ENCODE assay signal across 19 cellular contexts in genomic region chr5:31908396-31908795, GRCh38.
DNase-seq lines count a peak whose midpoint lies in the region; ATAC-seq, FAIRE-seq and TF ChIP-seq lines count a peak whose summit lies in the region.
"Had no signal": no experiment of that assay in that cellular context is flagged by ENCODE, and none has a peak within 500 bp of the region (broad histone marks: within the 10 kb centered on the region; RNA-seq: fewer than 3 reads in every experiment).

No MANE protein-coding gene starts in this region.

- no peaks in the 10 kb centered on the region for H3K9me3 Mint-ChIP-seq in activated T-cell treated with anti-CD3 and anti-CD28 coated beads, Interleukin-2, amount 50 U/mL, for 24 hours
- H3K9me3 Mint-ChIP-seq in CD8-positive, alpha-beta T cell = no peaks in the 10 kb centered on the region
- peaks cover 0 to 3% (median 0%) of the 10 kb centered on the region in 11 donors for H3K9me3 Mint-ChIP-seq in naive thymus-derived CD4-positive, alpha-beta T cell

- no peak overlapping the region for H3K4me3 Mint-ChIP-seq in activated T-cell treated with anti-CD3 and anti-CD28 coated beads, Interleukin-2, amount 50 U/mL, for 24 hours
- H3K4me3 Mint-ChIP-seq in CD8-positive, alpha-beta T cell = no peak overlapping the region
- H3K4me3 Mint-ChIP-seq in naive thymus-derived CD4-positive, alpha-beta T cell = peak overlapping the region in 7 of 10 donors; percentile 3 to 64 (median 60)
- H3K4me3 Mint-ChIP-seq: CD14-positive monocyte; CD8-positive, alpha-beta memory T cell had no signal

- TF ChIP-seq CTCF in CD8-positive, alpha-beta T cell (IDR thresholded peaks at IDR 0.05) = no peak

- no peaks in the 10 kb centered on the region for H3K27me3 ChIP-seq in CD8-positive, alpha-beta T cell (ENCODE audit: insufficient read depth, low read length)
- no peaks in the 10 kb centered on the region for H3K27me3 ChIP-seq in naive thymus-derived CD4-positive, alpha-beta T cell (ENCODE audit: control insufficient read depth in 2 of 2, insufficient read depth in 2 of 2, low read length in 2 of 2)
- H3K27me3 ChIP-seq: BLaER1 had no signal

- H3K4me3 ChIP-seq in CD8-positive, alpha-beta T cell (ENCODE audit: low read depth, low read length) = no peak overlapping the region
- no peak overlapping the region for H3K4me3 ChIP-seq in naive thymus-derived CD4-positive, alpha-beta T cell (ENCODE audit: low read length)
- H3K4me3 ChIP-seq: BLaER1, GM23248 had no signal

- CTCF ChIA-PET in CD8-positive, alpha-beta T cell (lab: Charles Lee) = interaction anchor here (1.4 kb wide), 1 partner anchor 12 kb away, joined by 3 read pairs; no protein-coding TSS in a partner anchor
- CTCF ChIA-PET in naive thymus-derived CD4-positive, alpha-beta T cell (lab: Charles Lee) = no interaction called here

- intact Hi-C loops in CD8-positive, alpha-beta T cell (cut with DNase I, micrococcal nuclease) = no loop called here
- intact Hi-C loops in naive thymus-derived CD4-positive, alpha-beta T cell (cut with micrococcal nuclease) = loop anchor here in 1 of 2 donors (5.0 kb wide), 1 partner anchor 41 kb away; no protein-coding TSS in a partner anchor

- peak overlapping the region; percentile 10 for H3K27ac Mint-ChIP-seq in activated T-cell treated with anti-CD3 and anti-CD28 coated beads, Interleukin-2, amount 50 U/mL, for 24 hours
- H3K27ac Mint-ChIP-seq in CD8-positive, alpha-beta T cell = peak overlapping the region; percentile 3
- H3K27ac Mint-ChIP-seq in naive thymus-derived CD4-positive, alpha-beta T cell = peak overlapping the region in 5 of 9 donors; percentile 53 to 83 (median 78)
- H3K27ac Mint-ChIP-seq: CD14-positive monocyte; CD8-positive, alpha-beta memory T cell had no signal

- peak; percentile 65 for FAIRE-seq in urothelium cell line (lab: Jason Lieb, UNC)
- FAIRE-seq: GM12892, GM18507 had no signal

- H3K36me3 ChIP-seq in CD8-positive, alpha-beta T cell (ENCODE audit: insufficient read depth, low read length) = no peaks in the 10 kb centered on the region
- H3K36me3 ChIP-seq in naive thymus-derived CD4-positive, alpha-beta T cell (ENCODE audit: control insufficient read depth in 2 of 3, insufficient read depth in 3 of 3, low read length in 3 of 3) = no peaks in the 10 kb centered on the region
- H3K36me3 ChIP-seq: BLaER1 had no signal

- POLR2A ChIA-PET in CD8-positive, alpha-beta T cell (lab: Charles Lee) = no interaction called here
- POLR2A ChIA-PET in naive thymus-derived CD4-positive, alpha-beta T cell (lab: Charles Lee) = no interaction called here

- no peaks in the 10 kb centered on the region for H3K9me3 ChIP-seq in CD8-positive, alpha-beta T cell (ENCODE audit: low read length)
- H3K9me3 ChIP-seq in naive thymus-derived CD4-positive, alpha-beta T cell (ENCODE audit: control insufficient read depth in 2 of 3, low read length in 3 of 3) = no peaks in the 10 kb centered on the region
- H3K9me3 ChIP-seq: BLaER1 had no signal

- no peaks in the 10 kb centered on the region for H3K36me3 Mint-ChIP-seq in activated T-cell treated with anti-CD3 and anti-CD28 coated beads, Interleukin-2, amount 50 U/mL, for 24 hours (ENCODE audit: low read depth)
- no peaks in the 10 kb centered on the region for H3K36me3 Mint-ChIP-seq in CD8-positive, alpha-beta T cell
- H3K36me3 Mint-ChIP-seq in naive thymus-derived CD4-positive, alpha-beta T cell = no peaks in the 10 kb centered on the region
- H3K36me3 Mint-ChIP-seq: CD14-positive monocyte; CD8-positive, alpha-beta memory T cell had no signal

- no peak for ATAC-seq in CD8-positive, alpha-beta T cell
- ATAC-seq in naive thymus-derived CD4-positive, alpha-beta T cell = peak; percentile 47
- ATAC-seq in HG02970 (IDR thresholded peaks at IDR 0.05; ENCODE audit: low FRiP score, unreplicated experiment) = no peak

- peaks cover 7% of the 10 kb centered on the region for H3K4me1 Mint-ChIP-seq in activated T-cell treated with anti-CD3 and anti-CD28 coated beads, Interleukin-2, amount 50 U/mL, for 24 hours (ENCODE audit: low read depth)
- H3K4me1 Mint-ChIP-seq in CD8-positive, alpha-beta T cell (ENCODE audit: low read depth) = peaks cover 9% of the 10 kb centered on the region
- peaks cover 0 to 31% (median 18%) of the 10 kb centered on the region in 7 donors for H3K4me1 Mint-ChIP-seq in naive thymus-derived CD4-positive, alpha-beta T cell
- H3K4me1 Mint-ChIP-seq: CD14-positive monocyte; CD8-positive, alpha-beta memory T cell had no signal

- DNase-seq in activated T-cell treated with anti-CD3 and anti-CD28 coated beads, Interleukin-2, amount 50 U/mL, for 24 hours = no peak
- DNase-seq in activated T-cell treated with anti-CD3 and anti-CD28 coated beads for 4 hours (no peak), urothelium cell line (ENCODE audit: low spot score) (no peak), cerebellar cortex (ENCODE audit: low spot score) (no peak)
- peak in 1 of 7 experiments; percentile 49 for DNase-seq in CD8-positive, alpha-beta T cell
- DNase-seq in naive thymus-derived CD4-positive, alpha-beta T cell = peak in 4 of 9 donors; percentile 11 to 37 (median 24)
- DNase-seq: 8988T; CD8-positive, alpha-beta memory T cell; COR-L47; GDM1; GM23248; HCEC 1CT; IMR-90 had no signal

- no peak overlapping the region for H3K27ac ChIP-seq in CD8-positive, alpha-beta T cell (ENCODE audit: low read depth, low read length)
- no peak overlapping the region for H3K27ac ChIP-seq in naive thymus-derived CD4-positive, alpha-beta T cell (ENCODE audit: low read depth, low read length)
- H3K27ac ChIP-seq: BLaER1, GM23248, HL-60 had no signal

- H3K4me1 ChIP-seq in CD8-positive, alpha-beta T cell (ENCODE audit: insufficient read depth, low read length) = peaks cover 5% of the 10 kb centered on the region
- H3K4me1 ChIP-seq in naive thymus-derived CD4-positive, alpha-beta T cell (ENCODE audit: control insufficient read depth in 2 of 2, insufficient read depth in 2 of 2, low read length in 2 of 2) = peaks cover 0 to 6% of the 10 kb centered on the region in 2 donors
- H3K4me1 ChIP-seq: BLaER1 had no signal

- H3K27me3 Mint-ChIP-seq in activated T-cell treated with anti-CD3 and anti-CD28 coated beads, Interleukin-2, amount 50 U/mL, for 24 hours = no peaks in the 10 kb centered on the region
- H3K27me3 Mint-ChIP-seq in CD8-positive, alpha-beta T cell (ENCODE audit: low read depth) = no peaks in the 10 kb centered on the region
- H3K27me3 Mint-ChIP-seq in naive thymus-derived CD4-positive, alpha-beta T cell = no peaks in the 10 kb centered on the region

Comparison
In these comparisons a context has a peak if more than half of its experiments do, and no peak if none do; other contexts are left out.
1. H3K27ac Mint-ChIP-seq: peak in every context shown above with its lines; median percentile 78 in naive thymus-derived CD4-positive, alpha-beta T cell; 10 in activated T-cell treated with anti-CD3 and anti-CD28 coated beads, Interleukin-2, amount 50 U/mL, for 24 hours; 3 in CD8-positive, alpha-beta T cell.
2. H3K4me3 Mint-ChIP-seq: peak in naive thymus-derived CD4-positive, alpha-beta T cell (7 of 10); none in activated T-cell treated with anti-CD3 and anti-CD28 coated beads, Interleukin-2, amount 50 U/mL, for 24 hours (single experiment) and CD8-positive, alpha-beta T cell (single experiment).